In the genomic region with DNA sequence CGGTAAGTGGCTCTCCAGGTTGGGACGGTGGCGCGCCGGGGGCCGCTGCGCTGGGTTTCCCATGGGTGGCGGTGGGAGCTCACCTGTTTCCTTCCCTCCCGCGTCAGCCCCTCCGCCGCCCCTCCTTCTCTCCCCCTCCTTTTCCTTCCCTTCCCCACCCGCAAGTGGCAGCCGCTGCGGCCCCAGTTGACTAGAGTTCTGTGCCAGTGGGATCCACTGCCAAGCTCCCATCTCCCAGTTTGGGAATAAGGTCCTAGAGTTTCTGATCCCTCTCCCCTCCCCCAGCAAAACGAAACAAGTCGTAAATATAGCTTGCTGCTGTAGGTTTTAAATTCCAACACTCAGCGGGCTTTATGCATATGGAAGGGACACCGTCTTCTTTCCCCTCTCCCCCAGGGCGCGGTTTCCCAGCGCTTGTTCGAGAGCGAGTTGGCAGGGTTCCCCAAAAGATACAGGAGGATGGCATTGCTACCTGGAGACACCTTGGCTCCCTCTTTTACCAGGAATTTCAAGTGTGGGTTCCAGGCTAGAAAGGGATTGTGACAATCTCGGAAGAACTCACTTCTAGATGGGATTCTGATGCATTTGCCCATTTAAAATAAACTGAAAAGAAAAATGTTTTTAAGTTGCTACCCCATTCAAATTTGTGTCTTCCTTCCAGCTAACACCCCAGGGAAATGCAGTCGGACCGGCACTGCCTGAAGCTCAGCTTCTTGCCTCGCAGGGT, we compare ENCODE assay signal across 7 cellular contexts. TPM values are rescaled to one million over a fixed set of nuclear protein-coding genes. Genes with fewer than 3 reads are reported as not detected.
DNase-seq lines count a peak whose midpoint lies in the region; ATAC-seq, FAIRE-seq and TF ChIP-seq lines count a peak whose summit lies in the region.

No MANE protein-coding gene starts in this region.

- peak overlapping the region; percentile 77 for H3K9ac ChIP-seq in keratinocyte (ENCODE audit: control insufficient read depth, extremely low read depth, insufficient read depth, low read length)
- H3K9ac ChIP-seq in stomach smooth muscle (ENCODE audit: low read length in 2 of 2), result no peak overlapping the region

- no peak for TF ChIP-seq POLR2A in body of pancreas (IDR thresholded peaks at IDR 0.05)

- intact Hi-C loops in body of pancreas (cut with DNase I), result no loop called here

- H3K27ac ChIP-seq in body of pancreas (peak overlapping the region in 3 of 4 donors; percentile 45 to 69 (median 55)), keratinocyte (ENCODE audit: control insufficient read depth, insufficient read depth, low read length) (peak overlapping the region; percentile 62), stomach smooth muscle (ENCODE audit: low read length) (no peak overlapping the region)

- H3K9me3 ChIP-seq in body of pancreas, result no peaks in the 10 kb centered on the region
- no peaks in the 10 kb centered on the region for H3K9me3 ChIP-seq in keratinocyte (ENCODE audit: control insufficient read depth, low read depth, low read length)
- H3K9me3 ChIP-seq in stomach smooth muscle (ENCODE audit: control insufficient read depth in 2 of 2, low read length in 2 of 2), result no peaks in the 10 kb centered on the region

- H2AFZ ChIP-seq in keratinocyte (ENCODE audit: control insufficient read depth, low read length), result peak overlapping the region; percentile 67

- peak overlapping the region; percentile 93 for H3K4me2 ChIP-seq in keratinocyte (ENCODE audit: control insufficient read depth, extremely low read depth, insufficient read depth, low read depth, low read length)

- TF ChIP-seq CTCF in HFF-Myc (IDR thresholded peaks at IDR 0.05; ENCODE audit: low read depth, low read length, missing control alignments), result no peak
- TF ChIP-seq CTCF in body of pancreas (IDR thresholded peaks at IDR 0.05), result no peak
- no peak for TF ChIP-seq CTCF in keratinocyte (optimal IDR thresholded peaks at IDR 0.05 in 1 of 3, IDR thresholded peaks at IDR 0.05 in 1 of 3, conservative IDR thresholded peaks at IDR 0.05 in 1 of 3; ENCODE audit: extremely low read depth in 1 of 3, insufficient read depth in 2 of 3, low read length in 3 of 3)

- dilution Hi-C loops in keratinocyte (cut with MboI; ENCODE audit: extremely low pct_ligation_motif_present, low sequenced_read_pairs), result no loop called here

- WGBS in body of pancreas, 2 donors, result 1 to 3% methylated on average over 27 to 28 of the region's 28 CpGs

- H3K4me1 ChIP-seq in body of pancreas (peaks cover 19% of the 10 kb centered on the region), keratinocyte (ENCODE audit: control insufficient read depth, extremely low read depth, insufficient read depth, low read length) (peaks cover 15% of the 10 kb centered on the region), stomach smooth muscle (ENCODE audit: control insufficient read depth, insufficient read depth, low read length) (peaks cover 17% of the 10 kb centered on the region)

- peak; percentile 32 for FAIRE-seq in keratinocyte (lab: Jason Lieb, UNC)

- no peaks in the 10 kb centered on the region for H3K79me2 ChIP-seq in keratinocyte (ENCODE audit: control insufficient read depth, insufficient read depth, low read length)

- no peaks in the 10 kb centered on the region for H4K20me1 ChIP-seq in keratinocyte (ENCODE audit: control insufficient read depth, extremely low read depth, insufficient read depth, low read length)

- H3K4me3 ChIP-seq in HFF-Myc (replicated peaks; ENCODE audit: low read depth, low read length) (peak overlapping the region; percentile 44), body of pancreas (peak overlapping the region; percentile 13 to 45), keratinocyte (ENCODE audit: control insufficient read depth in 2 of 3, extremely low read depth in 1 of 3, insufficient read depth in 2 of 3, low read depth in 1 of 3, low read length in 3 of 3) (peak overlapping the region; percentile 55 to 80 (median 77)), stomach smooth muscle (ENCODE audit: low read length in 2 of 2) (peak overlapping the region; percentile 63 to 78)

- H3K36me3 ChIP-seq in body of pancreas (replicated peaks in 1 of 2; ENCODE audit: insufficient read depth in 1 of 2, low read depth in 2 of 2) (no peaks in the 10 kb centered on the region), keratinocyte (ENCODE audit: control insufficient read depth in 2 of 2, extremely low read depth in 1 of 2, insufficient read depth in 2 of 2, low read length in 2 of 2) (no peaks in the 10 kb centered on the region), stomach smooth muscle (ENCODE audit: control insufficient read depth in 2 of 2, insufficient read depth in 2 of 2, low read length in 2 of 2) (no peaks in the 10 kb centered on the region)

- no peaks in the 10 kb centered on the region for H3K9me1 ChIP-seq in keratinocyte (ENCODE audit: control insufficient read depth, extremely low read depth, insufficient read depth, low read length)

- in situ Hi-C loops in ACHN (cut with HindIII; ENCODE audit: low pct_ligation_motif_present, low pct_unique_long_range_greater_than_20kb, low sequenced_read_pairs), result no loop called here

- ATAC-seq in body of pancreas (no peak), HG02981 (IDR thresholded peaks at IDR 0.05; ENCODE audit: unreplicated experiment) (no peak)

- H3K27me3 ChIP-seq in body of pancreas, result no peaks in the 10 kb centered on the region
- no peaks in the 10 kb centered on the region for H3K27me3 ChIP-seq in keratinocyte (ENCODE audit: control insufficient read depth, extremely low read depth, insufficient read depth, low read length)
- peaks cover 20 to 37% of the 10 kb centered on the region in 2 donors for H3K27me3 ChIP-seq in stomach smooth muscle (ENCODE audit: control insufficient read depth in 1 of 2, insufficient read depth in 2 of 2, low read length in 2 of 2)

- no peak for DNase-seq in HFF-Myc (ENCODE audit: extremely low read depth, low read depth)
- peak in 3 of 4 donors; percentile 14 to 28 (median 16) for DNase-seq in body of pancreas
- no peak for DNase-seq in keratinocyte (ENCODE audit: low read depth, low spot score)
- no peak for DNase-seq in NCI-H128 (lab: John Stamatoyannopoulos, UW; ENCODE audit: unreplicated experiment)
- no peak for DNase-seq in ACHN

RNA-seq across cellular contexts. Expression of gene TLL1, which starts 1.2 kb away (rescaled TPM):
- 1 to 10 TPM; 3.4 to 3.6 TPM for total RNA-seq in body of pancreas
- 1.4 to 1.7 TPM (median 1.5 TPM) in 3 replicates for polyA plus RNA-seq in keratinocyte
- polyA plus RNA-seq in keratinocyte (2011; ENCODE audit: low read depth), result 0.92 TPM
- 0.52 and 0.60 TPM in 2 replicates for polyA plus RNA-seq in keratinocyte (2011; cell fraction: cytosol; rRNA removed)
- polyA plus RNA-seq in keratinocyte (2011; cell fraction: nucleus; rRNA removed), result 1.5 and 1.7 TPM in 2 replicates
- 0.47 and 1.5 TPM in 2 replicates for polyA plus RNA-seq in keratinocyte (2012; ENCODE audit: low replicate concordance)
- polyA minus RNA-seq in keratinocyte, result 2.5 to 5.0 TPM (median 3.6 TPM) in 3 replicates
- 2.7 TPM for polyA minus RNA-seq in keratinocyte (2011; cell fraction: cytosol; rRNA and poly(A)+ RNA removed)
- polyA minus RNA-seq in keratinocyte (2011; cell fraction: nucleus; rRNA and poly(A)+ RNA removed), result 3.9 and 7.5 TPM in 2 replicates

Comparison
In these comparisons a context has a peak if more than half of its experiments do, and no peak if none do; other contexts are left out.
1. DNase-seq: peak in body of pancreas (3 of 4); none in HFF-Myc (single experiment), keratinocyte (single experiment), NCI-H128 (single experiment) and ACHN (single experiment).
2. Peak in every context shown above with its lines, with median percentiles within 50 percentile points of each other: H3K4me3 ChIP-seq.